In genomic region chr3:155605571-155605970, GRCh38 we compare ENCODE assay signal across 1 cellular context.
TF ChIP-seq lines count a peak whose summit lies in the region.

No MANE protein-coding gene starts in this region.

TF ChIP-seq in HepG2, 621 proteins besides CTCF, POLR2A, EP300 and RAD21 (continued from another document and continues in another):
- TF ChIP-seq FOXP4 (CRISPR knock-in tag; IDR thresholded peaks at IDR 0.05) (peak; percentile 89), NFIC (IDR thresholded peaks at IDR 0.05; ENCODE audit: low read length) (peak; percentile 92), JUNB (CRISPR knock-in tag; IDR thresholded peaks at IDR 0.05; ENCODE audit: borderline replicate concordance) (no peak), ZBTB4 (CRISPR knock-in tag; IDR thresholded peaks at IDR 0.05; ENCODE audit: borderline replicate concordance) (no peak), CEBPB (IDR thresholded peaks at IDR 0.05; ENCODE audit: borderline replicate concordance, low read depth, low read length) (peak; percentile 68; the same call in 1 of the 2 replicates), MLX (CRISPR knock-in tag; IDR thresholded peaks at IDR 0.05) (0 out of 2 replicates have a peak, but pooled peaks have one; percentile 65), SSRP1 (CRISPR knock-in tag; IDR thresholded peaks at IDR 0.05) (no peak), MEIS1 (CRISPR knock-in tag; IDR thresholded peaks at IDR 0.05; ENCODE audit: borderline replicate concordance) (no peak), REPIN1 (CRISPR knock-in tag; IDR thresholded peaks at IDR 0.05; ENCODE audit: borderline replicate concordance, low read depth) (peak; percentile 67; the same call in 1 of the 2 replicates), HNRNPL (IDR thresholded peaks at IDR 0.05; ENCODE audit: low read depth, low read length) (no peak), ZNF543 (CRISPR knock-in tag; IDR thresholded peaks at IDR 0.05) (no peak), ZBTB14 (CRISPR knock-in tag; IDR thresholded peaks at IDR 0.05) (no peak), KAT8 (CRISPR knock-in tag; IDR thresholded peaks at IDR 0.05) (peak; percentile 79), NCOR1 (IDR thresholded peaks at IDR 0.05; ENCODE audit: borderline replicate concordance, low read length) (peak; percentile 91), ZNF749 (CRISPR knock-in tag; IDR thresholded peaks at IDR 0.05; ENCODE audit: borderline replicate concordance) (no peak), ZNF510 (CRISPR knock-in tag; IDR thresholded peaks at IDR 0.05; ENCODE audit: low read depth) (0 out of 2 replicates have a peak, but pooled peaks have one; percentile 31), PCBP1 (IDR thresholded peaks at IDR 0.05; ENCODE audit: borderline replicate concordance, low read depth, low read length) (no peak), PRDM10 (CRISPR knock-in tag; IDR thresholded peaks at IDR 0.05; ENCODE audit: low read depth) (no peak), ZNF652 (CRISPR knock-in tag; IDR thresholded peaks at IDR 0.05; ENCODE audit: borderline replicate concordance, low read depth) (peak; percentile 57; the same call in 1 of the 2 replicates), TBP (CRISPR knock-in tag; IDR thresholded peaks at IDR 0.05) (no peak), ZNF766 (CRISPR knock-in tag; IDR thresholded peaks at IDR 0.05; ENCODE audit: borderline replicate concordance) (no peak), ZNF3 (CRISPR knock-in tag; IDR thresholded peaks at IDR 0.05) (no peak), THAP8 (CRISPR knock-in tag; IDR thresholded peaks at IDR 0.05; ENCODE audit: borderline replicate concordance) (no peak), ZNF607 (CRISPR knock-in tag; IDR thresholded peaks at IDR 0.05; ENCODE audit: borderline replicate concordance) (no peak), ZNF841 (CRISPR knock-in tag; IDR thresholded peaks at IDR 0.05; ENCODE audit: borderline replicate concordance) (no peak), KLF11 (CRISPR knock-in tag; IDR thresholded peaks at IDR 0.05) (0 out of 2 replicates have a peak, but pooled peaks have one; percentile 58), FOSL2 (CRISPR knock-in tag; IDR thresholded peaks at IDR 0.05) (peak; percentile 65; the same call in 1 of the 2 replicates), CHD4 (IDR thresholded peaks at IDR 0.05; ENCODE audit: borderline replicate concordance, low read length) (peak; percentile 50; the same call in 1 of the 2 replicates), THAP11 (CRISPR knock-in tag; IDR thresholded peaks at IDR 0.05) (peak; percentile 74), ZNF460 (CRISPR knock-in tag; IDR thresholded peaks at IDR 0.05; ENCODE audit: borderline replicate concordance) (no peak), NFKB2 (CRISPR knock-in tag; IDR thresholded peaks at IDR 0.05; ENCODE audit: borderline replicate concordance) (no peak), ZNF12 (CRISPR knock-in tag; IDR thresholded peaks at IDR 0.05) (0 out of 2 replicates have a peak, but pooled peaks have one; percentile 29), NFE2 (CRISPR knock-in tag; IDR thresholded peaks at IDR 0.05) (no peak), ZBTB1 (CRISPR knock-in tag; IDR thresholded peaks at IDR 0.05; ENCODE audit: borderline replicate concordance) (no peak), AHR (CRISPR knock-in tag; IDR thresholded peaks at IDR 0.05) (no peak), RARA (CRISPR knock-in tag; IDR thresholded peaks at IDR 0.05) (peak; percentile 91), PPARG (CRISPR knock-in tag; conservative IDR thresholded peaks at IDR 0.05) (peak; percentile 89), ZSCAN29 (CRISPR knock-in tag; conservative IDR thresholded peaks at IDR 0.05) (0 out of 2 replicates have a peak, but pooled peaks have one; percentile 51), ZNF704 (CRISPR knock-in tag; IDR thresholded peaks at IDR 0.05; ENCODE audit: borderline replicate concordance) (no peak), DR1 (CRISPR knock-in tag; IDR thresholded peaks at IDR 0.05) (no peak), SNAPC4 (CRISPR knock-in tag; IDR thresholded peaks at IDR 0.05) (no peak), HNF4G (IDR thresholded peaks at IDR 0.05; ENCODE audit: borderline replicate concordance, low read depth, low read length) (peak; percentile 90), HNF4G (CRISPR knock-in tag; IDR thresholded peaks at IDR 0.05; ENCODE audit: borderline replicate concordance, low read depth) (peak; percentile 86; the same call in 1 of the 2 replicates), ETV6 (CRISPR knock-in tag; conservative IDR thresholded peaks at IDR 0.05) (no peak)
- TF ChIP-seq, protein P1, sequence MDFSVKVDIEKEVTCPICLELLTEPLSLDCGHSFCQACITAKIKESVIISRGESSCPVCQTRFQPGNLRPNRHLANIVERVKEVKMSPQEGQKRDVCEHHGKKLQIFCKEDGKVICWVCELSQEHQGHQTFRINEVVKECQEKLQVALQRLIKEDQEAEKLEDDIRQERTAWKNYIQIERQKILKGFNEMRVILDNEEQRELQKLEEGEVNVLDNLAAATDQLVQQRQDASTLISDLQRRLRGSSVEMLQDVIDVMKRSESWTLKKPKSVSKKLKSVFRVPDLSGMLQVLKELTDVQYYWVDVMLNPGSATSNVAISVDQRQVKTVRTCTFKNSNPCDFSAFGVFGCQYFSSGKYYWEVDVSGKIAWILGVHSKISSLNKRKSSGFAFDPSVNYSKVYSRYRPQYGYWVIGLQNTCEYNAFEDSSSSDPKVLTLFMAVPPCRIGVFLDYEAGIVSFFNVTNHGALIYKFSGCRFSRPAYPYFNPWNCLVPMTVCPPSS (IDR thresholded peaks at IDR 0.05): no peak
